Comparison of ENCODE assay signal across 1 cellular context in the genomic region with DNA sequence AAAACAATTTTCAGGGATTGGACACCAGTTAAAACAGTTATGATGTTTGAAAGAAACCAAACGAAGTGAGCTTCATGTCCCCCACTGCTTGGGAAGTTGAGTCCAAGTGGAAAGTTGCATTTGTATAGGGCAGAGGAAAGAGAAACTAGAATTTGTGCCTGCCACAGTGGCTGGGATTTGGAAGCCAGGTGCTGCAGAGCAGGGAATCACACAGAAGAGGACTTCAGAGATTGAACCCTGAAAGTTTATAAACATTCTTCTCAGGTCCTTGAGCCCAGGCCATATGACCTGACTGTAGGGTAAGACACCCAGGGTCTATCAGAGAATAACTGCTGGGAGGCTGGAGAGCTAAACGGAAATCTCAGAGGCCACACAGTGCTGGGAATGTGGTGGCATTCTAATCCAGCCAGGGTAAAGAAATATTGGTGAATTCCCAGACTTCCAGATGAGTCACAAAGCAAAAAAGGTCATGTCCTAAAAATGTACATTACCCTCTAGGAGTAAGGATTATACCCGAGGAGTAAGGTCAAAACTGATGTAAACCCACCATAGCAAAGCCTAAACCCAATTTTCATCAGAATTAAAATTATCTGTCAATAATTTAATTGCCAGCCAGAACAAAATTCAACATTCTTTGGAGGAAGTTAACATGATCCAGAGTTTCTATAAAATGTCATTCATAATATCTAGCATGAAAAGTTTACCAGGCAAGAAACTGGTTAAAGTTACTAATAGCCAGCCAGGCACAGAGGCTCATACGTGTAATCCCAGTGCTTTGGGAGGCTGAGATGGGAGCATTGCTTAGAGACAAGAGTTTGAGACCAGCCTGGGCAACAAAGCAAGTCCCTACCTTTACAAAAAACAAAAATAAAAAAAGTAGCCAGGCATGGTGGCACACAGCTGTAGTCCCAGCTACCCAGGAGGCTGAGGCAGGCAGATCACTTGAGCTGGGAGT.
TF ChIP-seq lines count a peak whose summit lies in the region.

No MANE protein-coding gene starts in this region.

TF ChIP-seq in IMR-90, 13 proteins besides CTCF, POLR2A, EP300 and RAD21 (continued from another document):
- TF ChIP-seq NFE2L2 (IDR thresholded peaks at IDR 0.05; ENCODE audit: low read depth, low read length) = no peak
- TF ChIP-seq CEBPB (IDR thresholded peaks at IDR 0.05; ENCODE audit: low read depth, low read length) = no peak
